13 cellular contexts compared by ENCODE assay signal in the genomic region with DNA sequence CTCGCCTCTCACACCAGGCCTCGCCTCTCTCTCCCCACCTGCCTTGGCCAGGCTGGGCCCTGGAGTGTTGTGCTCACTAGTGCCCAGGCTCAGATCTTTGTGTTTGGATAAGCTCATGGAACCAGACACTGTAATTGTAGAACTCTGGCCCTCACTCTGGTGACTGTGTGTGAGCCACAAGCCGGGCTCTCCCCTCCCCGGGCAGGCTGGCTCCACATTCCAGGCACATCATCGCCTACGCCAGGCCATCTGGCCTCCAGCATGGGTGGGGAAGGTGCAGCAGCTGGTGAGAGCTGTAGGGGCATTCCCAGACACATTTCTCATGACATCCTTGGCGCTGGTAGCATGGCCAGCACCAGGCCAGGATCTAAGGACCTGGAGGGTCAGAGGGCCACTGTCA.
A peak's percentile ranks its signal among the peaks of the same experiment; 100 is the strongest.
DNase-seq lines count a peak whose midpoint lies in the region; ATAC-seq and TF ChIP-seq lines count a peak whose summit lies in the region.
"Had no signal": no experiment of that assay in that cellular context is flagged by ENCODE, and none has a peak within 500 bp of the region (broad histone marks: within the 10 kb centered on the region; RNA-seq: fewer than 3 reads in every experiment).

No MANE protein-coding gene starts in this region.

- no peaks in the 10 kb centered on the region for H3K27me3 ChIP-seq in SJCRH30
- H3K27me3 ChIP-seq in foreskin keratinocyte: no peaks in the 10 kb centered on the region
- H3K27me3 ChIP-seq in skeletal muscle satellite cell (ENCODE audit: control insufficient read depth, insufficient read depth, low read length): no peaks in the 10 kb centered on the region
- no peaks in the 10 kb centered on the region for H3K27me3 ChIP-seq in suprapubic skin
- H3K27me3 ChIP-seq in A673 (replicated peaks; ENCODE audit: insufficient read depth, low read depth, low read length, poor library complexity): no peaks in the 10 kb centered on the region
- H3K27me3 ChIP-seq: dorsolateral prefrontal cortex had no signal

- BruUV-seq in A673 (replicated peaks; lab: Mats Ljungman, UMichigan): no TSS peak

- CTCF ChIA-PET in A673 (lab: Charles Lee): no interaction called here

- DNase-seq in G401 (ENCODE audit: low spot score) (peak; percentile 29), SJCRH30 (peak; percentile 62 to 70), foreskin keratinocyte (peak; percentile 58 to 73), suprapubic skin (ENCODE audit: low spot score in 2 of 2) (no peak), A673 (ENCODE audit: low spot score) (no peak), GM19238 (ENCODE audit: insufficient read length, low spot score) (no peak)
- DNase-seq in stimulated activated CD4-positive, alpha-beta T cell treated with anti-CD3 and anti-CD28 coated beads, Interleukin-4, amount 100 ng/mL, for 24 hours: no peak
- DNase-seq: activated CD4-positive, alpha-beta T cell treated with anti-CD3 and anti-CD28 coated beads for 36 hours; activated gamma-delta T cell; naive B cell; stimulated activated naive CD4-positive, alpha-beta T cell treated with Interleukin-2 at 50 U/mL for 16 hours had no signal

- no peak for TF ChIP-seq EP300 in suprapubic skin (IDR thresholded peaks at IDR 0.05)

- peak overlapping the region; percentile 41 for H3K27ac ChIP-seq in SJCRH30
- H3K27ac ChIP-seq in foreskin keratinocyte: peak overlapping the region; percentile 60
- no peak overlapping the region for H3K27ac ChIP-seq in suprapubic skin
- no peak overlapping the region for H3K27ac ChIP-seq in A673 (ENCODE audit: low read depth, low read length, poor library complexity, severe bottlenecking)
- H3K27ac ChIP-seq: dorsolateral prefrontal cortex had no signal

- H3K4me1 ChIP-seq in SJCRH30: peaks cover 32% of the 10 kb centered on the region
- H3K4me1 ChIP-seq in foreskin keratinocyte: peaks cover 32% of the 10 kb centered on the region
- peaks cover 59% of the 10 kb centered on the region for H3K4me1 ChIP-seq in skeletal muscle satellite cell (ENCODE audit: control insufficient read depth, insufficient read depth, low read length)
- peaks cover 36% of the 10 kb centered on the region for H3K4me1 ChIP-seq in suprapubic skin
- H3K4me1 ChIP-seq in A673 (ENCODE audit: insufficient read depth, low read length, poor library complexity, severe bottlenecking): no peaks in the 10 kb centered on the region

- intact Hi-C loops in A673 (cut with micrococcal nuclease; ENCODE audit: unreplicated experiment): no loop called here

- POLR2A ChIA-PET in A673 (lab: Charles Lee; ENCODE audit: low non-redundant PET): interaction anchor here (0.7 kb wide), 1 partner anchor 77 kb away, joined by 3 read pairs; no protein-coding TSS in a partner anchor

- no peak for TF ChIP-seq POLR2A in suprapubic skin (IDR thresholded peaks at IDR 0.05)

- peak; percentile 26 for ATAC-seq in foreskin keratinocyte
- ATAC-seq: activated CD4-positive, alpha-beta T cell treated with anti-CD3 and anti-CD28 coated beads for 36 hours had no signal

- H3K9me3 ChIP-seq in SJCRH30 (replicated peaks) (0 out of 2 replicates have a peak, but pooled peaks cover 4% of the 10 kb centered on the region), skeletal muscle satellite cell (replicated peaks; ENCODE audit: low read length) (no peaks in the 10 kb centered on the region), suprapubic skin (no peaks in the 10 kb centered on the region), A673 (ENCODE audit: low read depth, low read length, poor library complexity, severe bottlenecking) (no peaks in the 10 kb centered on the region)

- H3K36me3 ChIP-seq in SJCRH30 (no peaks in the 10 kb centered on the region), skeletal muscle satellite cell (ENCODE audit: insufficient read depth, low read length) (peaks cover 30% of the 10 kb centered on the region), suprapubic skin (no peaks in the 10 kb centered on the region), A673 (ENCODE audit: insufficient read depth, low read length, poor library complexity, severe bottlenecking) (no peaks in the 10 kb centered on the region)

- H3K4me3 ChIP-seq in SJCRH30 (no peak overlapping the region), skeletal muscle satellite cell (ENCODE audit: low read length) (no peak overlapping the region), suprapubic skin (no peak overlapping the region), A673 (ENCODE audit: low read depth, low read length, poor library complexity, severe bottlenecking) (no peak overlapping the region)
- H3K4me3 ChIP-seq: dorsolateral prefrontal cortex had no signal

- peak overlapping the region; percentile 64 for H3K9ac ChIP-seq in skeletal muscle satellite cell (ENCODE audit: low read depth, low read length)

- in situ Hi-C loops in G401 (cut with HindIII; ENCODE audit: low sequenced_read_pairs): no loop called here

- 60% methylated on average over 1 of the region's 7 CpGs for WGBS in suprapubic skin

- TF ChIP-seq CTCF in foreskin keratinocyte (conservative IDR thresholded peaks at IDR 0.05): no peak
- no peak for TF ChIP-seq CTCF in suprapubic skin (IDR thresholded peaks at IDR 0.05)
- TF ChIP-seq CTCF in A673 (conservative IDR thresholded peaks at IDR 0.05; ENCODE audit: low read depth, low read length): no peak

- H3K4me2 ChIP-seq in skeletal muscle satellite cell (ENCODE audit: low read length): peak overlapping the region; percentile 8

Comparison
In these comparisons a context has a peak if more than half of its experiments do, and no peak if none do; other contexts are left out.
1. DNase-seq: peak in G401 (single experiment), SJCRH30 (2 of 2) and foreskin keratinocyte (2 of 2); none in suprapubic skin (0 of 2), stimulated activated CD4-positive, alpha-beta T cell treated with anti-CD3 and anti-CD28 coated beads, Interleukin-4, amount 100 ng/mL, for 24 hours (single experiment), A673 (single experiment) and GM19238 (single experiment).
2. H3K27ac ChIP-seq: peak in SJCRH30 (single experiment) and foreskin keratinocyte (single experiment); none in suprapubic skin (single experiment) and A673 (single experiment).